Comparison of ENCODE assay signal across 16 cellular contexts in the genomic region with DNA sequence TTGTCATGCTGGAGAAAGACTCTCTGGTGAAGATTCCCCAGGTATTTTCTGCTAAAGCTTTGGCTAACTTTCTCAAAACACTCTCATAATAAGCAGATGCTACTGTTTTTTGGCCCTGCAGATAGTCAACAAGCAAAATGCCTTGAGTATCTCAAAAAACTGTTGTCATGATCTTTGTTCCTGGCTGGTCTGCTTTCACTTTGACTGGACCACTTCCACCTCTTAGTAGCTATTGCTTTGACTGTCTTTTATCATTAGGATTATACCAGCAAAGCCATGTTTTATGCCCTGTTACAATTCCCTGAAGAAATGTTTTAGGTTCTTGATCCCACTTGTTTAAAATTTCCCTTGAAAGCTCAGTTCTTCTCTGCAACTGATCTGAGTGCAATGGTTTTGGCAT.
A peak's percentile ranks its signal among the peaks of the same experiment; 100 is the strongest.
DNase-seq lines count a peak whose midpoint lies in the region; ATAC-seq and TF ChIP-seq lines count a peak whose summit lies in the region.
"Had no signal": no experiment of that assay in that cellular context is flagged by ENCODE, and none has a peak within 500 bp of the region (broad histone marks: within the 10 kb centered on the region; RNA-seq: fewer than 3 reads in every experiment).

No MANE protein-coding gene starts in this region.

- H3K9me3 ChIP-seq in Loucy (ENCODE audit: insufficient read depth, low read depth, low read length) = no peaks in the 10 kb centered on the region
- H3K9me3 ChIP-seq: A549 had no signal

- H3K79me2 ChIP-seq in Loucy (ENCODE audit: insufficient read depth, low read length) = no peaks in the 10 kb centered on the region
- H3K79me2 ChIP-seq: parathyroid adenoma had no signal

- H3K4me3 ChIP-seq in Loucy (ENCODE audit: low read length, poor library complexity, severe bottlenecking) = no peak overlapping the region
- H3K4me3 ChIP-seq: A549 had no signal

- TF ChIP-seq CTCF in Loucy (conservative IDR thresholded peaks at IDR 0.05; ENCODE audit: low read length) = no peak

- peak; percentile 9 for DNase-seq in Ammon's horn (ENCODE audit: low spot score)
- no peak for DNase-seq in activated CD4-positive, alpha-beta T cell treated with anti-CD3 and anti-CD28 coated beads, Interleukin-2, amount 10 ng/mL, durations not matched to agents 7 days and 5 days
- no peak for DNase-seq in HUDEP-2 (lab: John Stamatoyannopoulos, UW; ENCODE audit: unreplicated experiment in 76 of 76)
- no peak for DNase-seq in activated CD4-positive, alpha-beta T cell treated with anti-CD3 and anti-CD28 coated beads, Interleukin-2, amount 50 U/mL, for 4 hours
- no peak for DNase-seq in HPDE6-E6E7 (ENCODE audit: extremely low spot score)
- DNase-seq: activated CD4-positive, alpha-beta T cell treated with anti-CD3 and anti-CD28 coated beads for 48 hours; H9; Karpas-422; NCI-H2029; NCI-H69 had no signal

- no peaks in the 10 kb centered on the region for H3K9me2 ChIP-seq in Loucy (replicated peaks; ENCODE audit: low read depth, low read length)

- peak overlapping the region; percentile 66 for H2AFZ ChIP-seq in Loucy (ENCODE audit: low read length)
- H2AFZ ChIP-seq: parathyroid adenoma had no signal

- CTCF ChIA-PET in activated CD4-positive, alpha-beta T cell treated with anti-CD3 and anti-CD28 coated beads, Interleukin-2, amount 10 ng/mL, durations not matched to agents 7 days and 5 days (lab: Charles Lee) = no interaction called here

- no peaks in the 10 kb centered on the region for H3K4me1 Mint-ChIP-seq in activated CD4-positive, alpha-beta T cell treated with anti-CD3 and anti-CD28 coated beads, Interleukin-2, amount 10 ng/mL, durations not matched to agents 7 days and 5 days

- POLR2A ChIA-PET in activated CD4-positive, alpha-beta T cell treated with anti-CD3 and anti-CD28 coated beads, Interleukin-2, amount 10 ng/mL, durations not matched to agents 7 days and 5 days (lab: Charles Lee) = no interaction called here

- H3K9ac ChIP-seq in Loucy (ENCODE audit: low read depth, low read length, poor library complexity, severe bottlenecking) = no peak overlapping the region
- H3K9ac ChIP-seq: parathyroid adenoma had no signal

- H3K36me3 ChIP-seq in Loucy (ENCODE audit: insufficient read depth, low read length) = no peaks in the 10 kb centered on the region

- no peak overlapping the region for H3K4me2 ChIP-seq in Loucy (ENCODE audit: low read depth, low read length, poor library complexity, severe bottlenecking)
- H3K4me2 ChIP-seq: A549 had no signal

- H3K36me3 Mint-ChIP-seq in activated CD4-positive, alpha-beta T cell treated with anti-CD3 and anti-CD28 coated beads, Interleukin-2, amount 10 ng/mL, durations not matched to agents 7 days and 5 days (ENCODE audit: low read depth) = no peaks in the 10 kb centered on the region

- H3F3A ChIP-seq in Loucy (ENCODE audit: low read depth) = no peaks in the 10 kb centered on the region

- H3K27me3 ChIP-seq in Loucy (ENCODE audit: insufficient read depth, low read length, poor library complexity, severe bottlenecking) = no peaks in the 10 kb centered on the region

- no peaks in the 10 kb centered on the region for H3K27me3 Mint-ChIP-seq in activated CD4-positive, alpha-beta T cell treated with anti-CD3 and anti-CD28 coated beads, Interleukin-2, amount 10 ng/mL, durations not matched to agents 7 days and 5 days

- H3K4me3 Mint-ChIP-seq in activated CD4-positive, alpha-beta T cell treated with anti-CD3 and anti-CD28 coated beads, Interleukin-2, amount 10 ng/mL, durations not matched to agents 7 days and 5 days = no peak overlapping the region
- H3K4me3 Mint-ChIP-seq: H9; T-helper 2 cell treated with Interferon-gamma antibody and Interleukin-4, amounts not matched to agents 5 μg/mL and 100 μg/mL, for 36 hours had no signal

- H3K9me3 Mint-ChIP-seq in activated CD4-positive, alpha-beta T cell treated with anti-CD3 and anti-CD28 coated beads, Interleukin-2, amount 10 ng/mL, durations not matched to agents 7 days and 5 days = no peaks in the 10 kb centered on the region
- H3K9me3 Mint-ChIP-seq: H9; T-helper 2 cell treated with Interferon-gamma antibody and Interleukin-4, amounts not matched to agents 5 μg/mL and 100 μg/mL, for 36 hours had no signal

- ATAC-seq in GM19467 (IDR thresholded peaks at IDR 0.05; ENCODE audit: unreplicated experiment) = peak; percentile 60
- ATAC-seq in HG02884 (IDR thresholded peaks at IDR 0.05; ENCODE audit: unreplicated experiment) = peak; percentile 81
- ATAC-seq: A549 had no signal

- no peaks in the 10 kb centered on the region for H4K20me1 ChIP-seq in Loucy (ENCODE audit: insufficient read depth, low read length, poor library complexity, severe bottlenecking)

- no peaks in the 10 kb centered on the region for H3K4me1 ChIP-seq in Loucy (ENCODE audit: insufficient read depth, low read length, poor library complexity, severe bottlenecking)
- H3K4me1 ChIP-seq: A549, parathyroid adenoma had no signal

- H3K27ac Mint-ChIP-seq in activated CD4-positive, alpha-beta T cell treated with anti-CD3 and anti-CD28 coated beads, Interleukin-2, amount 10 ng/mL, durations not matched to agents 7 days and 5 days = no peak overlapping the region
- H3K27ac Mint-ChIP-seq: H9; T-helper 2 cell treated with Interferon-gamma antibody and Interleukin-4, amounts not matched to agents 5 μg/mL and 100 μg/mL, for 36 hours had no signal
